7 cellular contexts compared by ENCODE assay signal in genomic region chr5:58770131-58770530, GRCh38.
"Had no signal": no experiment of that assay in that cellular context is flagged by ENCODE, and none has a peak within 500 bp of the region (broad histone marks: within the 10 kb centered on the region; RNA-seq: fewer than 3 reads in every experiment).

No MANE protein-coding gene starts in this region.

- H3K4me3 Mint-ChIP-seq: HFFc6, IgD-negative memory B cell had no signal

- H3K36me3 Mint-ChIP-seq: IgD-negative memory B cell had no signal

- ATAC-seq: HCT116, HepG2 had no signal

- DNase-seq: GM23248, GOT3, H7, HFFc6 had no signal

- H3K4me1 Mint-ChIP-seq: IgD-negative memory B cell had no signal

- H3K27me3 Mint-ChIP-seq: IgD-negative memory B cell had no signal
